In the genomic region with DNA sequence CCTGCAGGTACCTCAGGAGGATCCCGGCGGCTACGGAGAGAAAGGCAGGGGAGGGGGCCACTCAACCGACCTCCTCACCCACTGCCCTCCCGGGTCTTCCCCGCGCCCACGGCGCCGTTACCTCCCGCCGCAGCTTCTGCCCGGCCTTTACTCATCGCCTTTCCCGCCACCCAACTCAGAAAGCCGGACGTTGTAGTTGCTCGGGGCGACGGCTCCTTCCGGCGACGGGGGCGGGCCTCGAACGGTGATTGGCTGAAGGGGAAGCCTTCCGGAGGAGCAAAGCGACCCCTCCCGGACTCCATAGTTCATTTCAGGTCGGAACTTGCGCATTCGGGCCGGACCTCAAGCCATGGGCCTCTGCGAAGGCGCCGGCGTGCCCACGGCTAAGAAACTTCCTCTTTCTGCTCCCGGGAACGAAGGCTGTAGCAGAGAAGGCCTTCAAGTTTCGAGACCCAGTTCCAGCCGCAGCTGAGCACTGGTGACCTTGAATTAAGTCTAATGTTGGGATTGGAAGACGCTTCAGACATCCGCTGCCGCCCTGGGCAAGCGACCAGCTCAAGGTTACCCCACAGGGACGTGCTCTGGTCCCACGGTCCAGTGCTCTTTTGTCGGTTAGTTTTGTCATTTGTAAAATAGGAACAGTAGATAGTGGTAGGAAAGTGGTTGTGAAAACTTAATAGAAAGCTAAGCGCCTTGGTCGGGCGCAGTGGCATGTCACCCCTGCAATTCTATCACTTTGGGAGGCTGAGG, we compare ENCODE assay signal across 1 cellular context.
TF ChIP-seq lines count a peak whose summit lies in the region.

A gene with protein sequence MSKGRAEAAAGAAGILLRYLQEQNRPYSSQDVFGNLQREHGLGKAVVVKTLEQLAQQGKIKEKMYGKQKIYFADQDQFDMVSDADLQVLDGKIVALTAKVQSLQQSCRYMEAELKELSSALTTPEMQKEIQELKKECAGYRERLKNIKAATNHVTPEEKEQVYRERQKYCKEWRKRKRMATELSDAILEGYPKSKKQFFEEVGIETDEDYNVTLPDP (minus strand): TSS at position 198 of the 750 bp plus-strand sequence. CDS start 43 bp downstream, at position 155.

TF ChIP-seq in GM12878, 131 proteins besides CTCF, POLR2A, EP300 and RAD21 (continued from another document and continues in another):
- TF ChIP-seq, protein P1, sequence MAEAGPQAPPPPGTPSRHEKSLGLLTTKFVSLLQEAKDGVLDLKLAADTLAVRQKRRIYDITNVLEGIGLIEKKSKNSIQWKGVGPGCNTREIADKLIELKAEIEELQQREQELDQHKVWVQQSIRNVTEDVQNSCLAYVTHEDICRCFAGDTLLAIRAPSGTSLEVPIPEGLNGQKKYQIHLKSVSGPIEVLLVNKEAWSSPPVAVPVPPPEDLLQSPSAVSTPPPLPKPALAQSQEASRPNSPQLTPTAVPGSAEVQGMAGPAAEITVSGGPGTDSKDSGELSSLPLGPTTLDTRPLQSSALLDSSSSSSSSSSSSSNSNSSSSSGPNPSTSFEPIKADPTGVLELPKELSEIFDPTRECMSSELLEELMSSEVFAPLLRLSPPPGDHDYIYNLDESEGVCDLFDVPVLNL (IDR thresholded peaks at IDR 0.05; ENCODE audit: low read depth, low read length), result peak; percentile 95
- TF ChIP-seq BCL11A (IDR thresholded peaks at IDR 0.05; ENCODE audit: low read depth, low read length) (no peak), FOS (IDR thresholded peaks at IDR 0.05; ENCODE audit: borderline replicate concordance, extremely low read depth, insufficient read length) (no peak), SRF (IDR thresholded peaks at IDR 0.05; ENCODE audit: low read depth in 2 of 2, low read length in 2 of 2) (0 out of 4 replicates have a peak, but pooled peaks of 1 of the 2 experiments have one; percentile 41), ZNF217 (IDR thresholded peaks at IDR 0.05) (no peak), POU2F2 (IDR thresholded peaks at IDR 0.05; ENCODE audit: borderline replicate concordance, low read depth, low read length) (peak; percentile 45; the same call in 2 of the 3 replicates), ZSCAN29 (IDR thresholded peaks at IDR 0.05) (no peak), GATAD2B (conservative IDR thresholded peaks at IDR 0.05; ENCODE audit: low read depth) (0 out of 2 replicates have a peak, but pooled peaks have one; percentile 35), TBL1XR1 (IDR thresholded peaks at IDR 0.05; ENCODE audit: low read depth, low read length) (no peak), SUPT20H (IDR thresholded peaks at IDR 0.05; ENCODE audit: borderline replicate concordance, control insufficient read depth, low read depth, low read length) (no peak), ZZZ3 (IDR thresholded peaks at IDR 0.05; ENCODE audit: control insufficient read depth, insufficient read length, low read depth) (no peak), RFX5 (IDR thresholded peaks at IDR 0.05; ENCODE audit: low read depth, low read length) (no peak), ZNF274 (IDR thresholded peaks at IDR 0.05; ENCODE audit: insufficient read depth, insufficient read length) (no peak), RELA (IDR thresholded peaks at IDR 0.05; ENCODE audit: borderline replicate concordance, partially characterized antibody) (peak; percentile 43), TARDBP (IDR thresholded peaks at IDR 0.05; ENCODE audit: borderline replicate concordance) (no peak), NFXL1 (IDR thresholded peaks at IDR 0.05; ENCODE audit: borderline replicate concordance) (no peak), RB1 (IDR thresholded peaks at IDR 0.05; ENCODE audit: borderline replicate concordance) (peak; percentile 99; the same call in 1 of the 2 replicates), SMC3 (IDR thresholded peaks at IDR 0.05; ENCODE audit: borderline replicate concordance, low read length) (0 out of 2 replicates have a peak, but pooled peaks have one; percentile 7), STAT3 (IDR thresholded peaks at IDR 0.05; ENCODE audit: low read depth, low read length) (no peak), CREB1 (IDR thresholded peaks at IDR 0.05; ENCODE audit: low read depth) (peak; percentile 80), KLF5 (IDR thresholded peaks at IDR 0.05; ENCODE audit: partially characterized antibody) (no peak), KAT2A (conservative IDR thresholded peaks at IDR 0.05; ENCODE audit: control insufficient read depth, low read depth, low read length) (no peak)
- TF ChIP-seq, protein P2, sequence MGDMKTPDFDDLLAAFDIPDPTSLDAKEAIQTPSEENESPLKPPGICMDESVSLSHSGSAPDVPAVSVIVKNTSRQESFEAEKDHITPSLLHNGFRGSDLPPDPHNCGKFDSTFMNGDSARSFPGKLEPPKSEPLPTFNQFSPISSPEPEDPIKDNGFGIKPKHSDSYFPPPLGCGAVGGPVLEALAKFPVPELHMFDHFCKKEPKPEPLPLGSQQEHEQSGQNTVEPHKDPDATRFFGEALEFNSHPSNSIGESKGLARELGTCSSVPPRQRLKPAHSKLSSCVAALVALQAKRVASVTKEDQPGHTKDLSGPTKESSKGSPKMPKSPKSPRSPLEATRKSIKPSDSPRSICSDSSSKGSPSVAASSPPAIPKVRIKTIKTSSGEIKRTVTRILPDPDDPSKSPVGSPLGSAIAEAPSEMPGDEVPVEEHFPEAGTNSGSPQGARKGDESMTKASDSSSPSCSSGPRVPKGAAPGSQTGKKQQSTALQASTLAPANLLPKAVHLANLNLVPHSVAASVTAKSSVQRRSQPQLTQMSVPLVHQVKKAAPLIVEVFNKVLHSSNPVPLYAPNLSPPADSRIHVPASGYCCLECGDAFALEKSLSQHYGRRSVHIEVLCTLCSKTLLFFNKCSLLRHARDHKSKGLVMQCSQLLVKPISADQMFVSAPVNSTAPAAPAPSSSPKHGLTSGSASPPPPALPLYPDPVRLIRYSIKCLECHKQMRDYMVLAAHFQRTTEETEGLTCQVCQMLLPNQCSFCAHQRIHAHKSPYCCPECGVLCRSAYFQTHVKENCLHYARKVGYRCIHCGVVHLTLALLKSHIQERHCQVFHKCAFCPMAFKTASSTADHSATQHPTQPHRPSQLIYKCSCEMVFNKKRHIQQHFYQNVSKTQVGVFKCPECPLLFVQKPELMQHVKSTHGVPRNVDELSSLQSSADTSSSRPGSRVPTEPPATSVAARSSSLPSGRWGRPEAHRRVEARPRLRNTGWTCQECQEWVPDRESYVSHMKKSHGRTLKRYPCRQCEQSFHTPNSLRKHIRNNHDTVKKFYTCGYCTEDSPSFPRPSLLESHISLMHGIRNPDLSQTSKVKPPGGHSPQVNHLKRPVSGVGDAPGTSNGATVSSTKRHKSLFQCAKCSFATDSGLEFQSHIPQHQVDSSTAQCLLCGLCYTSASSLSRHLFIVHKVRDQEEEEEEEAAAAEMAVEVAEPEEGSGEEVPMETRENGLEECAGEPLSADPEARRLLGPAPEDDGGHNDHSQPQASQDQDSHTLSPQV (IDR thresholded peaks at IDR 0.05), result no peak
- TF ChIP-seq, protein P3, sequence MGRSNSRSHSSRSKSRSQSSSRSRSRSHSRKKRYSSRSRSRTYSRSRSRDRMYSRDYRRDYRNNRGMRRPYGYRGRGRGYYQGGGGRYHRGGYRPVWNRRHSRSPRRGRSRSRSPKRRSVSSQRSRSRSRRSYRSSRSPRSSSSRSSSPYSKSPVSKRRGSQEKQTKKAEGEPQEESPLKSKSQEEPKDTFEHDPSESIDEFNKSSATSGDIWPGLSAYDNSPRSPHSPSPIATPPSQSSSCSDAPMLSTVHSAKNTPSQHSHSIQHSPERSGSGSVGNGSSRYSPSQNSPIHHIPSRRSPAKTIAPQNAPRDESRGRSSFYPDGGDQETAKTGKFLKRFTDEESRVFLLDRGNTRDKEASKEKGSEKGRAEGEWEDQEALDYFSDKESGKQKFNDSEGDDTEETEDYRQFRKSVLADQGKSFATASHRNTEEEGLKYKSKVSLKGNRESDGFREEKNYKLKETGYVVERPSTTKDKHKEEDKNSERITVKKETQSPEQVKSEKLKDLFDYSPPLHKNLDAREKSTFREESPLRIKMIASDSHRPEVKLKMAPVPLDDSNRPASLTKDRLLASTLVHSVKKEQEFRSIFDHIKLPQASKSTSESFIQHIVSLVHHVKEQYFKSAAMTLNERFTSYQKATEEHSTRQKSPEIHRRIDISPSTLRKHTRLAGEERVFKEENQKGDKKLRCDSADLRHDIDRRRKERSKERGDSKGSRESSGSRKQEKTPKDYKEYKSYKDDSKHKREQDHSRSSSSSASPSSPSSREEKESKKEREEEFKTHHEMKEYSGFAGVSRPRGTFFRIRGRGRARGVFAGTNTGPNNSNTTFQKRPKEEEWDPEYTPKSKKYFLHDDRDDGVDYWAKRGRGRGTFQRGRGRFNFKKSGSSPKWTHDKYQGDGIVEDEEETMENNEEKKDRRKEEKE (IDR thresholded peaks at IDR 0.05), result no peak
- TF ChIP-seq, protein P4, sequence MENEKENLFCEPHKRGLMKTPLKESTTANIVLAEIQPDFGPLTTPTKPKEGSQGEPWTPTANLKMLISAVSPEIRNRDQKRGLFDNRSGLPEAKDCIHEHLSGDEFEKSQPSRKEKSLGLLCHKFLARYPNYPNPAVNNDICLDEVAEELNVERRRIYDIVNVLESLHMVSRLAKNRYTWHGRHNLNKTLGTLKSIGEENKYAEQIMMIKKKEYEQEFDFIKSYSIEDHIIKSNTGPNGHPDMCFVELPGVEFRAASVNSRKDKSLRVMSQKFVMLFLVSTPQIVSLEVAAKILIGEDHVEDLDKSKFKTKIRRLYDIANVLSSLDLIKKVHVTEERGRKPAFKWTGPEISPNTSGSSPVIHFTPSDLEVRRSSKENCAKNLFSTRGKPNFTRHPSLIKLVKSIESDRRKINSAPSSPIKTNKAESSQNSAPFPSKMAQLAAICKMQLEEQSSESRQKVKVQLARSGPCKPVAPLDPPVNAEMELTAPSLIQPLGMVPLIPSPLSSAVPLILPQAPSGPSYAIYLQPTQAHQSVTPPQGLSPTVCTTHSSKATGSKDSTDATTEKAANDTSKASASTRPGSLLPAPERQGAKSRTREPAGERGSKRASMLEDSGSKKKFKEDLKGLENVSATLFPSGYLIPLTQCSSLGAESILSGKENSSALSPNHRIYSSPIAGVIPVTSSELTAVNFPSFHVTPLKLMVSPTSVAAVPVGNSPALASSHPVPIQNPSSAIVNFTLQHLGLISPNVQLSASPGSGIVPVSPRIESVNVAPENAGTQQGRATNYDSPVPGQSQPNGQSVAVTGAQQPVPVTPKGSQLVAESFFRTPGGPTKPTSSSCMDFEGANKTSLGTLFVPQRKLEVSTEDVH (IDR thresholded peaks at IDR 0.05; ENCODE audit: low read depth, partially characterized antibody), result peak; percentile 100
- TF ChIP-seq, protein P5, sequence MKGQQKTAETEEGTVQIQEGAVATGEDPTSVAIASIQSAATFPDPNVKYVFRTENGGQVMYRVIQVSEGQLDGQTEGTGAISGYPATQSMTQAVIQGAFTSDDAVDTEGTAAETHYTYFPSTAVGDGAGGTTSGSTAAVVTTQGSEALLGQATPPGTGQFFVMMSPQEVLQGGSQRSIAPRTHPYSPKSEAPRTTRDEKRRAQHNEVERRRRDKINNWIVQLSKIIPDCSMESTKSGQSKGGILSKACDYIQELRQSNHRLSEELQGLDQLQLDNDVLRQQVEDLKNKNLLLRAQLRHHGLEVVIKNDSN (IDR thresholded peaks at IDR 0.05; ENCODE audit: borderline replicate concordance, extremely low read length, insufficient read depth, low read depth, low read length), result no peak
- TF ChIP-seq, protein P6, sequence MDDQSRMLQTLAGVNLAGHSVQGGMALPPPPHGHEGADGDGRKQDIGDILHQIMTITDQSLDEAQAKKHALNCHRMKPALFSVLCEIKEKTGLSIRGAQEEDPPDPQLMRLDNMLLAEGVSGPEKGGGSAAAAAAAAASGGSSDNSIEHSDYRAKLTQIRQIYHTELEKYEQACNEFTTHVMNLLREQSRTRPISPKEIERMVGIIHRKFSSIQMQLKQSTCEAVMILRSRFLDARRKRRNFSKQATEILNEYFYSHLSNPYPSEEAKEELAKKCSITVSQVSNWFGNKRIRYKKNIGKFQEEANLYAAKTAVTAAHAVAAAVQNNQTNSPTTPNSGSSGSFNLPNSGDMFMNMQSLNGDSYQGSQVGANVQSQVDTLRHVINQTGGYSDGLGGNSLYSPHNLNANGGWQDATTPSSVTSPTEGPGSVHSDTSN (IDR thresholded peaks at IDR 0.05; ENCODE audit: insufficient replicate concordance, low read depth, low read length), result no peak
- TF ChIP-seq, protein P7, sequence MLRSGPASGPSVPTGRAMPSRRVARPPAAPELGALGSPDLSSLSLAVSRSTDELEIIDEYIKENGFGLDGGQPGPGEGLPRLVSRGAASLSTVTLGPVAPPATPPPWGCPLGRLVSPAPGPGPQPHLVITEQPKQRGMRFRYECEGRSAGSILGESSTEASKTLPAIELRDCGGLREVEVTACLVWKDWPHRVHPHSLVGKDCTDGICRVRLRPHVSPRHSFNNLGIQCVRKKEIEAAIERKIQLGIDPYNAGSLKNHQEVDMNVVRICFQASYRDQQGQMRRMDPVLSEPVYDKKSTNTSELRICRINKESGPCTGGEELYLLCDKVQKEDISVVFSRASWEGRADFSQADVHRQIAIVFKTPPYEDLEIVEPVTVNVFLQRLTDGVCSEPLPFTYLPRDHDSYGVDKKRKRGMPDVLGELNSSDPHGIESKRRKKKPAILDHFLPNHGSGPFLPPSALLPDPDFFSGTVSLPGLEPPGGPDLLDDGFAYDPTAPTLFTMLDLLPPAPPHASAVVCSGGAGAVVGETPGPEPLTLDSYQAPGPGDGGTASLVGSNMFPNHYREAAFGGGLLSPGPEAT (IDR thresholded peaks at IDR 0.05; ENCODE audit: low read depth), result peak; percentile 63
- TF ChIP-seq, protein P8, sequence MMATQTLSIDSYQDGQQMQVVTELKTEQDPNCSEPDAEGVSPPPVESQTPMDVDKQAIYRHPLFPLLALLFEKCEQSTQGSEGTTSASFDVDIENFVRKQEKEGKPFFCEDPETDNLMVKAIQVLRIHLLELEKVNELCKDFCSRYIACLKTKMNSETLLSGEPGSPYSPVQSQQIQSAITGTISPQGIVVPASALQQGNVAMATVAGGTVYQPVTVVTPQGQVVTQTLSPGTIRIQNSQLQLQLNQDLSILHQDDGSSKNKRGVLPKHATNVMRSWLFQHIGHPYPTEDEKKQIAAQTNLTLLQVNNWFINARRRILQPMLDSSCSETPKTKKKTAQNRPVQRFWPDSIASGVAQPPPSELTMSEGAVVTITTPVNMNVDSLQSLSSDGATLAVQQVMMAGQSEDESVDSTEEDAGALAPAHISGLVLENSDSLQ (IDR thresholded peaks at IDR 0.05), result peak; percentile 77
- TF ChIP-seq, protein P9, sequence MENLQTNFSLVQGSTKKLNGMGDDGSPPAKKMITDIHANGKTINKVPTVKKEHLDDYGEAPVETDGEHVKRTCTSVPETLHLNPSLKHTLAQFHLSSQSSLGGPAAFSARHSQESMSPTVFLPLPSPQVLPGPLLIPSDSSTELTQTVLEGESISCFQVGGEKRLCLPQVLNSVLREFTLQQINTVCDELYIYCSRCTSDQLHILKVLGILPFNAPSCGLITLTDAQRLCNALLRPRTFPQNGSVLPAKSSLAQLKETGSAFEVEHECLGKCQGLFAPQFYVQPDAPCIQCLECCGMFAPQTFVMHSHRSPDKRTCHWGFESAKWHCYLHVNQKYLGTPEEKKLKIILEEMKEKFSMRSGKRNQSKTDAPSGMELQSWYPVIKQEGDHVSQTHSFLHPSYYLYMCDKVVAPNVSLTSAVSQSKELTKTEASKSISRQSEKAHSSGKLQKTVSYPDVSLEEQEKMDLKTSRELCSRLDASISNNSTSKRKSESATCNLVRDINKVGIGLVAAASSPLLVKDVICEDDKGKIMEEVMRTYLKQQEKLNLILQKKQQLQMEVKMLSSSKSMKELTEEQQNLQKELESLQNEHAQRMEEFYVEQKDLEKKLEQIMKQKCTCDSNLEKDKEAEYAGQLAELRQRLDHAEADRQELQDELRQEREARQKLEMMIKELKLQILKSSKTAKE (IDR thresholded peaks at IDR 0.05; ENCODE audit: low read depth, poor library complexity, severe bottlenecking), result no peak
